In the genomic region with DNA sequence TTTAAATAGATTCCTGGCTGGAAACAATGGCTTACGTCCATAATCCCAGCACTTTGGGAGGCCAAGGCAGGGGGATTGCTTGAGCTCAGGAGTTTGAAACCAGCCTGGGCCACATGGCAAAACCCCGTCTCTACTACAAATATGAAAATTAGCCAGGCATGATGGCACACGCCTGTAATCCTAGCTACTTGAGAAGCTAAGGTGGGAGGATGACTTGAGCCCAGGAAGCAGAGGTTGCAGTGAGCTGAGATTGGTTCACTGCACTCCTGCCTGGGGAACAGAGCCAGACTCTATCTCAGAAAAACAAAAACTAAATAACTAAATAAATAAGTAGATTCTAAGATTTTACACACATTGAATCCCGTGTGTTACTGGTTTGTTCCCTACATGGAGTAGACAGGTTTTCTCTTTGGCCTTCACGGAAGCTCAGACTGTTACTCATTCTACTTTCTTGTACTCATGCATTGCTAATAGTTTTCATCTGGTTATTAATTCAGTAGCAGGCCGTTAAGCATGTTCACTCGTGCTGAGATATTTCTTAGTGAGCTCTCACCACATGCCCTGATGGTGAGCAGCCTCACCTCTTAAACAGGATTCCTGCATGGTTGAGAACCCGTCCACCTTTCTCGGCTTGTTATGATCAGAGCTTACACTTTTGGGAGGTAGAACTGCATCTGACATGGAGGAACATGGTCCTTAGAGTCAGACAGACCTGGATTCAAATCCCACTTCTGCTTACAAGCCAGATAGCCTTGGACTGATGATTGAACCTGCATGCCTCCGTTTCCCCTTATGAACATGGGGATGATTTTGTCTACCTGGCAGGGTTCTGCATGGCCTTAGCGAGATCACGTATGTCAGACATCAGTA, we compare ENCODE assay signal across 1 cellular context.
TF ChIP-seq lines count a peak whose summit lies in the region.

No MANE protein-coding gene starts in this region.

TF ChIP-seq in GM23338, 12 proteins besides CTCF, POLR2A, EP300 and RAD21 (continued from another document):
- TF ChIP-seq, protein P1, sequence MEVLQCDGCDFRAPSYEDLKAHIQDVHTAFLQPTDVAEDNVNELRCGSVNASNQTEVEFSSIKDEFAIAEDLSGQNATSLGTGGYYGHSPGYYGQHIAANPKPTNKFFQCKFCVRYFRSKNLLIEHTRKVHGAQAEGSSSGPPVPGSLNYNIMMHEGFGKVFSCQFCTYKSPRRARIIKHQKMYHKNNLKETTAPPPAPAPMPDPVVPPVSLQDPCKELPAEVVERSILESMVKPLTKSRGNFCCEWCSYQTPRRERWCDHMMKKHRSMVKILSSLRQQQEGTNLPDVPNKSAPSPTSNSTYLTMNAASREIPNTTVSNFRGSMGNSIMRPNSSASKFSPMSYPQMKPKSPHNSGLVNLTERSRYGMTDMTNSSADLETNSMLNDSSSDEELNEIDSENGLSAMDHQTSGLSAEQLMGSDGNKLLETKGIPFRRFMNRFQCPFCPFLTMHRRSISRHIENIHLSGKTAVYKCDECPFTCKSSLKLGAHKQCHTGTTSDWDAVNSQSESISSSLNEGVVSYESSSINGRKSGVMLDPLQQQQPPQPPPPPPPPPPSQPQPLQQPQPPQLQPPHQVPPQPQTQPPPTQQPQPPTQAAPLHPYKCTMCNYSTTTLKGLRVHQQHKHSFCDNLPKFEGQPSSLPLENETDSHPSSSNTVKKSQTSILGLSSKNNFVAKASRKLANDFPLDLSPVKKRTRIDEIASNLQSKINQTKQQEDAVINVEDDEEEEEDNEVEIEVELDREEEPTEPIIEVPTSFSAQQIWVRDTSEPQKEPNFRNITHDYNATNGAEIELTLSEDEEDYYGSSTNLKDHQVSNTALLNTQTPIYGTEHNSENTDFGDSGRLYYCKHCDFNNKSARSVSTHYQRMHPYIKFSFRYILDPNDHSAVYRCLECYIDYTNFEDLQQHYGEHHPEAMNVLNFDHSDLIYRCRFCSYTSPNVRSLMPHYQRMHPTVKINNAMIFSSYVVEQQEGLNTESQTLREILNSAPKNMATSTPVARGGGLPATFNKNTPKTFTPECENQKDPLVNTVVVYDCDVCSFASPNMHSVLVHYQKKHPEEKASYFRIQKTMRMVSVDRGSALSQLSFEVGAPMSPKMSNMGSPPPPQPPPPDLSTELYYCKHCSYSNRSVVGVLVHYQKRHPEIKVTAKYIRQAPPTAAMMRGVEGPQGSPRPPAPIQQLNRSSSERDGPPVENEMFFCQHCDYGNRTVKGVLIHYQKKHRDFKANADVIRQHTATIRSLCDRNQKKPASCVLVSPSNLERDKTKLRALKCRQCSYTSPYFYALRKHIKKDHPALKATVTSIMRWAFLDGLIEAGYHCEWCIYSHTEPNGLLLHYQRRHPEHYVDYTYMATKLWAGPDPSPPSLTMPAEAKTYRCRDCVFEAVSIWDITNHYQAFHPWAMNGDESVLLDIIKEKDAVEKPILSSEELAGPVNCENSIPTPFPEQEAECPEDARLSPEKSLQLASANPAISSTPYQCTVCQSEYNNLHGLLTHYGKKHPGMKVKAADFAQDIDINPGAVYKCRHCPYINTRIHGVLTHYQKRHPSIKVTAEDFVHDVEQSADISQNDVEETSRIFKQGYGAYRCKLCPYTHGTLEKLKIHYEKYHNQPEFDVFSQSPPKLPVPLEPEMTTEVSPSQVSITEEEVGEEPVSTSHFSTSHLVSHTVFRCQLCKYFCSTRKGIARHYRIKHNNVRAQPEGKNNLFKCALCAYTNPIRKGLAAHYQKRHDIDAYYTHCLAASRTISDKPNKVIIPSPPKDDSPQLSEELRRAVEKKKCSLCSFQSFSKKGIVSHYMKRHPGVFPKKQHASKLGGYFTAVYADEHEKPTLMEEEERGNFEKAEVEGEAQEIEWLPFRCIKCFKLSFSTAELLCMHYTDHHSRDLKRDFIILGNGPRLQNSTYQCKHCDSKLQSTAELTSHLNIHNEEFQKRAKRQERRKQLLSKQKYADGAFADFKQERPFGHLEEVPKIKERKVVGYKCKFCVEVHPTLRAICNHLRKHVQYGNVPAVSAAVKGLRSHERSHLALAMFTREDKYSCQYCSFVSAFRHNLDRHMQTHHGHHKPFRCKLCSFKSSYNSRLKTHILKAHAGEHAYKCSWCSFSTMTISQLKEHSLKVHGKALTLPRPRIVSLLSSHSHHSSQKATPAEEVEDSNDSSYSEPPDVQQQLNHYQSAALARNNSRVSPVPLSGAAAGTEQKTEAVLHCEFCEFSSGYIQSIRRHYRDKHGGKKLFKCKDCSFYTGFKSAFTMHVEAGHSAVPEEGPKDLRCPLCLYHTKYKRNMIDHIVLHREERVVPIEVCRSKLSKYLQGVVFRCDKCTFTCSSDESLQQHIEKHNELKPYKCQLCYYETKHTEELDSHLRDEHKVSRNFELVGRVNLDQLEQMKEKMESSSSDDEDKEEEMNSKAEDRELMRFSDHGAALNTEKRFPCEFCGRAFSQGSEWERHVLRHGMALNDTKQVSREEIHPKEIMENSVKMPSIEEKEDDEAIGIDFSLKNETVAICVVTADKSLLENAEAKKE (CRISPR knock-in tag; IDR thresholded peaks at IDR 0.05) = no peak
- TF ChIP-seq, protein P2, sequence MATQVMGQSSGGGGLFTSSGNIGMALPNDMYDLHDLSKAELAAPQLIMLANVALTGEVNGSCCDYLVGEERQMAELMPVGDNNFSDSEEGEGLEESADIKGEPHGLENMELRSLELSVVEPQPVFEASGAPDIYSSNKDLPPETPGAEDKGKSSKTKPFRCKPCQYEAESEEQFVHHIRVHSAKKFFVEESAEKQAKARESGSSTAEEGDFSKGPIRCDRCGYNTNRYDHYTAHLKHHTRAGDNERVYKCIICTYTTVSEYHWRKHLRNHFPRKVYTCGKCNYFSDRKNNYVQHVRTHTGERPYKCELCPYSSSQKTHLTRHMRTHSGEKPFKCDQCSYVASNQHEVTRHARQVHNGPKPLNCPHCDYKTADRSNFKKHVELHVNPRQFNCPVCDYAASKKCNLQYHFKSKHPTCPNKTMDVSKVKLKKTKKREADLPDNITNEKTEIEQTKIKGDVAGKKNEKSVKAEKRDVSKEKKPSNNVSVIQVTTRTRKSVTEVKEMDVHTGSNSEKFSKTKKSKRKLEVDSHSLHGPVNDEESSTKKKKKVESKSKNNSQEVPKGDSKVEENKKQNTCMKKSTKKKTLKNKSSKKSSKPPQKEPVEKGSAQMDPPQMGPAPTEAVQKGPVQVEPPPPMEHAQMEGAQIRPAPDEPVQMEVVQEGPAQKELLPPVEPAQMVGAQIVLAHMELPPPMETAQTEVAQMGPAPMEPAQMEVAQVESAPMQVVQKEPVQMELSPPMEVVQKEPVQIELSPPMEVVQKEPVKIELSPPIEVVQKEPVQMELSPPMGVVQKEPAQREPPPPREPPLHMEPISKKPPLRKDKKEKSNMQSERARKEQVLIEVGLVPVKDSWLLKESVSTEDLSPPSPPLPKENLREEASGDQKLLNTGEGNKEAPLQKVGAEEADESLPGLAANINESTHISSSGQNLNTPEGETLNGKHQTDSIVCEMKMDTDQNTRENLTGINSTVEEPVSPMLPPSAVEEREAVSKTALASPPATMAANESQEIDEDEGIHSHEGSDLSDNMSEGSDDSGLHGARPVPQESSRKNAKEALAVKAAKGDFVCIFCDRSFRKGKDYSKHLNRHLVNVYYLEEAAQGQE (IDR thresholded peaks at IDR 0.05; ENCODE audit: unreplicated experiment) = no peak
- TF ChIP-seq POLR2AphosphoS5 (IDR thresholded peaks at IDR 0.05; ENCODE audit: low read depth) (no peak), NANOG (IDR thresholded peaks at IDR 0.05; ENCODE audit: borderline replicate concordance) (no peak), EZH2 (IDR thresholded peaks at IDR 0.05; ENCODE audit: low read depth, unreplicated experiment) (no peak), CREB1 (CRISPR knock-in tag; IDR thresholded peaks at IDR 0.05; ENCODE audit: low read depth) (no peak), STAT1 (IDR thresholded peaks at IDR 0.05; ENCODE audit: unreplicated experiment) (no peak)
